In genomic region chr11:208177-208916, GRCh38 we compare ENCODE assay signal across 8 cellular contexts. TPM values are rescaled to one million over a fixed set of nuclear protein-coding genes. Genes with fewer than 3 reads are reported as not detected.
A peak's percentile ranks its signal among the peaks of the same experiment; 100 is the strongest.
DNase-seq lines count a peak whose midpoint lies in the region; ATAC-seq, FAIRE-seq and TF ChIP-seq lines count a peak whose summit lies in the region.

No MANE protein-coding gene starts in this region.

- CTCF ChIA-PET in activated CD4-positive, alpha-beta memory T cell treated with anti-CD3 and anti-CD28 coated beads, Interleukin-2, amount 10 ng/mL, durations not matched to agents 7 days and 5 days (lab: Charles Lee): interaction anchor here (1.7 to 2.5 kb wide), 3 partner anchors 31 to 208 kb away, joined by 4 to 6 read pairs (median 6); no protein-coding TSS in a partner anchor

- H3K4me3 ChIP-seq in duodenal mucosa (ENCODE audit: low read depth in 1 of 2, low read length in 2 of 2): peak overlapping the region; percentile 82 to 96
- H3K4me3 ChIP-seq in lower leg skin (ENCODE audit: low read depth, poor library complexity, severe bottlenecking): peak overlapping the region; percentile 78

- POLR2A ChIA-PET in activated CD4-positive, alpha-beta memory T cell treated with anti-CD3 and anti-CD28 coated beads, Interleukin-2, amount 10 ng/mL, durations not matched to agents 7 days and 5 days (lab: Charles Lee): interaction anchor here (1.0 to 4.4 kb wide), 13 partner anchors 9 to 368 kb away, joined by 3 to 51 read pairs (median 17); partner anchors contain the start of genes PHRF1, PSMD13, PTDSS2 and RNH1

- WGBS in lower leg skin, 2 donors: 0% methylated on average over 47 of the region's 57 CpGs

- peaks cover 45 to 61% of the 10 kb centered on the region in 2 donors for H3K36me3 ChIP-seq in duodenal mucosa (ENCODE audit: control insufficient read depth in 1 of 2, insufficient read depth in 2 of 2, low read length in 2 of 2)

- ATAC-seq in HG03097 (IDR thresholded peaks at IDR 0.05; ENCODE audit: low FRiP score, unreplicated experiment) (peak; percentile 29), HG03565 (IDR thresholded peaks at IDR 0.05; ENCODE audit: unreplicated experiment) (no peak)

- peaks cover 45% of the 10 kb centered on the region for H3K4me1 Mint-ChIP-seq in activated CD4-positive, alpha-beta memory T cell treated with anti-CD3 and anti-CD28 coated beads, Interleukin-2, amount 10 ng/mL, durations not matched to agents 7 days and 5 days

- TF ChIP-seq POLR2A in GM12891 (IDR thresholded peaks at IDR 0.05; ENCODE audit: low read depth, low read length) (peak; percentile 54; the same call in 1 of the 2 replicates), lower leg skin (IDR thresholded peaks at IDR 0.05) (peak in 1 of 2 donors; percentile 65)

- FAIRE-seq in GM12891 (lab: Jason Lieb, UNC): peak; percentile 57

- H3K27ac Mint-ChIP-seq in activated CD4-positive, alpha-beta memory T cell treated with anti-CD3 and anti-CD28 coated beads, Interleukin-2, amount 10 ng/mL, durations not matched to agents 7 days and 5 days: peak overlapping the region; percentile 100

- peak overlapping the region; percentile 98 to 100 for H3K9ac ChIP-seq in duodenal mucosa (ENCODE audit: low read depth in 1 of 2, low read length in 2 of 2)

- no peaks in the 10 kb centered on the region for H3K9me3 ChIP-seq in duodenal mucosa (ENCODE audit: control insufficient read depth in 1 of 2, low read length in 2 of 2)

- peak overlapping the region; percentile 99 for H3K27ac ChIP-seq in duodenal mucosa (ENCODE audit: low read depth, low read length)

- no peaks in the 10 kb centered on the region for H3K27me3 ChIP-seq in duodenal mucosa (ENCODE audit: control insufficient read depth in 1 of 2, insufficient read depth in 2 of 2, low read length in 2 of 2)

- peak overlapping the region; percentile 96 for H3K4me3 Mint-ChIP-seq in activated CD4-positive, alpha-beta memory T cell treated with anti-CD3 and anti-CD28 coated beads, Interleukin-2, amount 10 ng/mL, durations not matched to agents 7 days and 5 days

- intact Hi-C loops in lower leg skin (cut with DNase I; ENCODE audit: low total_unique reads): no loop called here

- H3K36me3 Mint-ChIP-seq in activated CD4-positive, alpha-beta memory T cell treated with anti-CD3 and anti-CD28 coated beads, Interleukin-2, amount 10 ng/mL, durations not matched to agents 7 days and 5 days (ENCODE audit: low read depth): peaks cover 68% of the 10 kb centered on the region

- H3K27me3 Mint-ChIP-seq in activated CD4-positive, alpha-beta memory T cell treated with anti-CD3 and anti-CD28 coated beads, Interleukin-2, amount 10 ng/mL, durations not matched to agents 7 days and 5 days: no peaks in the 10 kb centered on the region

- DNase-seq in GM12891 (ENCODE audit: insufficient read length, low spot score) (peak; percentile 98), NCI-H524 treated with DMSO at 0.1 percent for 48 hours (lab: John Stamatoyannopoulos, UW) (peak; percentile 1), lower leg skin (ENCODE audit: low spot score in 2 of 2) (peak; percentile 63 to 96)
- peak; percentile 88 for DNase-seq in activated CD4-positive, alpha-beta memory T cell treated with anti-CD3 and anti-CD28 coated beads, Interleukin-2, amount 10 ng/mL, durations not matched to agents 7 days and 5 days
- DNase-seq in stimulated activated CD4-positive, alpha-beta T cell treated with anti-CD3 and anti-CD28 coated beads, Interleukin-4, amount 100 ng/mL, for 4 hours: peak; percentile 77 to 80

- peaks cover 40 to 46% of the 10 kb centered on the region in 2 donors for H3K4me1 ChIP-seq in duodenal mucosa (ENCODE audit: control insufficient read depth in 1 of 2, insufficient read depth in 2 of 2, low read length in 2 of 2)

- no peak for TF ChIP-seq CTCF in lower leg skin (IDR thresholded peaks at IDR 0.05)

- H3K9me3 Mint-ChIP-seq in activated CD4-positive, alpha-beta memory T cell treated with anti-CD3 and anti-CD28 coated beads, Interleukin-2, amount 10 ng/mL, durations not matched to agents 7 days and 5 days: no peaks in the 10 kb centered on the region

TF ChIP-seq in GM12891, 5 proteins besides CTCF, POLR2A, EP300 and RAD21:
- TF ChIP-seq POLR2AphosphoS5 (IDR thresholded peaks at IDR 0.05; ENCODE audit: low read depth, low read length): peak; percentile 31; the same call in 1 of the 2 replicates
- TF ChIP-seq TAF1 (IDR thresholded peaks at IDR 0.05; ENCODE audit: low read depth, low read length): peak; percentile 57
- TF ChIP-seq POU2F2 (IDR thresholded peaks at IDR 0.05; ENCODE audit: low read depth, low read length): no peak
- peak; percentile 35; the same call in 1 of the 2 replicates for TF ChIP-seq SPI1 (IDR thresholded peaks at IDR 0.05; ENCODE audit: low read depth, low read length)
- peak; percentile 83 for TF ChIP-seq PAX5 (IDR thresholded peaks at IDR 0.05; ENCODE audit: insufficient read depth, low read length, severe bottlenecking)

RNA-seq across cellular contexts. Expression of gene RIC8A, which starts 0.8 kb away (rescaled TPM):
- polyA plus RNA-seq in GM12891 (2012; ENCODE audit: low read depth, missing spikeins): 55.0 TPM
- 100 to 1,000 TPM in 1 of 2 experiments, 10 to 100 TPM in 1; 98.7 to 103 TPM for total RNA-seq in activated CD4-positive, alpha-beta memory T cell treated with anti-CD3 and anti-CD28 coated beads, Interleukin-2, amount 10 ng/mL, durations not matched to agents 7 days and 5 days
- 10 to 100 TPM; 58.0 to 91.2 (median 66.9) TPM for total RNA-seq in lower leg skin

RNA-seq across cellular contexts. Expression of gene BET1L, which starts 1.1 kb away (rescaled TPM):
- polyA plus RNA-seq in GM12891 (2012; ENCODE audit: low read depth, missing spikeins): 31.1 TPM
- total RNA-seq in activated CD4-positive, alpha-beta memory T cell treated with anti-CD3 and anti-CD28 coated beads, Interleukin-2, amount 10 ng/mL, durations not matched to agents 7 days and 5 days: 10 to 100 TPM; 39.3 to 44.5 TPM
- total RNA-seq in lower leg skin: 10 to 100 TPM; 25.5 to 33.3 (median 31.6) TPM

RNA-seq across cellular contexts. Expression of gene SCGB1C1, which starts 15.5 kb away (rescaled TPM):
- not detected for polyA plus RNA-seq in GM12891 (2012; ENCODE audit: low read depth, missing spikeins)
- not detected for total RNA-seq in activated CD4-positive, alpha-beta memory T cell treated with anti-CD3 and anti-CD28 coated beads, Interleukin-2, amount 10 ng/mL, durations not matched to agents 7 days and 5 days
- not detected for total RNA-seq in lower leg skin

RNA-seq across cellular contexts. Expression of gene SIRT3, which starts 27.8 kb away (rescaled TPM):
- 17.3 TPM for polyA plus RNA-seq in GM12891 (2012; ENCODE audit: low read depth, missing spikeins)
- 10 to 100 TPM; 11.6 to 16.3 TPM for total RNA-seq in activated CD4-positive, alpha-beta memory T cell treated with anti-CD3 and anti-CD28 coated beads, Interleukin-2, amount 10 ng/mL, durations not matched to agents 7 days and 5 days
- total RNA-seq in lower leg skin: 10 to 100 TPM; 12.6 to 18.4 (median 14.2) TPM

RNA-seq across cellular contexts. Expression of gene PSMD13, which starts 28.4 kb away (rescaled TPM):
- 125 TPM for polyA plus RNA-seq in GM12891 (2012; ENCODE audit: low read depth, missing spikeins)
- 100 to 1,000 TPM; 156 to 160 TPM for total RNA-seq in activated CD4-positive, alpha-beta memory T cell treated with anti-CD3 and anti-CD28 coated beads, Interleukin-2, amount 10 ng/mL, durations not matched to agents 7 days and 5 days
- 100 to 1,000 TPM in 1 of 4 donors, 10 to 100 TPM in 3; 65.1 to 115 (median 90.8) TPM for total RNA-seq in lower leg skin

Comparison
In these comparisons a context has a peak if more than half of its experiments do, and no peak if none do; other contexts are left out.
1. DNase-seq: peak in every context shown above with its lines; median percentile 98 in GM12891; 88 in activated CD4-positive, alpha-beta memory T cell treated with anti-CD3 and anti-CD28 coated beads, Interleukin-2, amount 10 ng/mL, durations not matched to agents 7 days and 5 days; 80 in lower leg skin; 78 in stimulated activated CD4-positive, alpha-beta T cell treated with anti-CD3 and anti-CD28 coated beads, Interleukin-4, amount 100 ng/mL, for 4 hours; 1 in NCI-H524 treated with DMSO at 0.1 percent for 48 hours.